In genomic region chr7:66844552-66845381, GRCh38 we compare ENCODE assay signal across 8 cellular contexts.
DNase-seq lines count a peak whose midpoint lies in the region; ATAC-seq and TF ChIP-seq lines count a peak whose summit lies in the region.

No MANE protein-coding gene starts in this region.

- intact Hi-C loops in CD14-positive monocyte (cut with micrococcal nuclease) = loop anchor here (2.0 to 5.0 kb wide), 4 partner anchors 78 to 153 kb away; partner anchors contain the start of genes RABGEF1 (in 1 of the 2), SBDS (in 1 of the 2), TMEM248 (in 1 of the 2) and TYW1 (in 1 of the 2)
- intact Hi-C loops in right lobe of liver (cut with DNase I) = no loop called here

- no peaks in the 10 kb centered on the region for H3K27me3 ChIP-seq in right lobe of liver

- peak; percentile 93 for ATAC-seq in GM19351 (IDR thresholded peaks at IDR 0.05; ENCODE audit: unreplicated experiment)
- peak; percentile 93 for ATAC-seq in HG03521 (IDR thresholded peaks at IDR 0.05; ENCODE audit: unreplicated experiment)
- peak; percentile 96 to 98 (median 98) for ATAC-seq in right lobe of liver

- no peaks in the 10 kb centered on the region for H3K9me3 ChIP-seq in right lobe of liver

- H3K9me3 Mint-ChIP-seq in CD14-positive monocyte = peaks cover 0 to 2% (median 0%) of the 10 kb centered on the region in 7 donors

- peak; percentile 95 for TF ChIP-seq POLR2A in right lobe of liver (IDR thresholded peaks at IDR 0.05)

- H3K36me3 Mint-ChIP-seq in CD14-positive monocyte = no peaks in the 10 kb centered on the region

- H3K4me1 Mint-ChIP-seq in CD14-positive monocyte = peaks cover 38% of the 10 kb centered on the region

- H3K4me3 ChIP-seq in right lobe of liver = peak overlapping the region; percentile 70 to 85 (median 81)

- H3K27ac ChIP-seq in right lobe of liver = peak overlapping the region; percentile 80 to 93 (median 93)

- no peaks in the 10 kb centered on the region for H3K36me3 ChIP-seq in right lobe of liver

- peak; percentile 99 for DNase-seq in CD14-positive monocyte (ENCODE audit: low spot score)
- peak; percentile 97 for DNase-seq in NCI-H748 (lab: John Stamatoyannopoulos, UW; ENCODE audit: unreplicated experiment)
- DNase-seq in activated CD4-positive, alpha-beta T cell treated with anti-CD3 and anti-CD28 coated beads, Interleukin-2, amount 50 U/mL, for 4 hours = peak; percentile 99
- DNase-seq in dermis microvascular lymphatic vessel endothelial cell (ENCODE audit: low read depth in 2 of 2) = peak; percentile 97 to 99
- peak; percentile 98 to 99 (median 99) for DNase-seq in right lobe of liver
- DNase-seq in stimulated activated CD4-positive, alpha-beta T cell treated with anti-CD3 and anti-CD28 coated beads, Interleukin-4, amount 100 ng/mL, for 4 hours = peak; percentile 98

- TF ChIP-seq CTCF in CD14-positive monocyte (IDR thresholded peaks at IDR 0.05) = peak; percentile 28
- TF ChIP-seq CTCF in right lobe of liver (IDR thresholded peaks at IDR 0.05) = peak in 1 of 4 donors; percentile 38

- peaks cover 0 to 6% (median 0%) of the 10 kb centered on the region in 4 donors for H3K4me1 ChIP-seq in right lobe of liver

- peak overlapping the region; percentile 99 to 100 (median 99) for H3K27ac Mint-ChIP-seq in CD14-positive monocyte

- H3K4me3 Mint-ChIP-seq in CD14-positive monocyte = peak overlapping the region; percentile 85 to 93

- 0% methylated on average over 14 of the region's 61 CpGs for WGBS in right lobe of liver (ENCODE audit: insufficient coverage, low coverage, low lambda C conversion rate, missing lambda C conversion rate)

- H3K27me3 Mint-ChIP-seq in CD14-positive monocyte (ENCODE audit: low read depth in 3 of 3) = peaks cover 0 to 2% (median 2%) of the 10 kb centered on the region in 3 donors

Comparison
In these comparisons a context has a peak if more than half of its experiments do, and no peak if none do; other contexts are left out.
1. Peak in every context shown above with its lines: DNase-seq, ATAC-seq, H3K4me3 ChIP-seq and H3K27ac ChIP-seq.
2. intact Hi-C loops: an anchor here in CD14-positive monocyte (2.0 to 5.0 kb wide); none called in right lobe of liver.